ENCODE assay signal across 27 cellular contexts in the genomic region with DNA sequence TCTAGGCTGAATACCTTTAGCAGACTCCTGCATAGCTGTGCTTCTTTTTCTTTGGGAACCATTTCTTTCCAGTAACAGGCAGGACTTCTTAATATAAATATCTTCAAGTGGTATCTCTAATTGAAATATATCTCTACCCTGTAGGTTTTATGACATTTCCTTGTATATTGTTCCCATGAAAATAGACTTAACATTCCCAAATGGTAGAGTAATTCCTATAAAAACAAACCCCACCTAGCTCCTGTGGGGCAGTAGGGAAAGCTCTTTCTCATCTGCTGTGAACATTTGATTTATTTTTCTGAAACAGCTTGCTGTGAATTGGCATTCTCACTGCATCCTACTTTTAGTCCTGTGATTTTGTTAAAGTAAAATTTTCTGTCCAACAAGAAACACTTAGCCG. TPM values are rescaled to one million over a fixed set of nuclear protein-coding genes. Genes with fewer than 3 reads are reported as not detected.
DNase-seq lines count a peak whose midpoint lies in the region; ATAC-seq and TF ChIP-seq lines count a peak whose summit lies in the region.
"Had no signal": no experiment of that assay in that cellular context is flagged by ENCODE, and none has a peak within 500 bp of the region (broad histone marks: within the 10 kb centered on the region; RNA-seq: fewer than 3 reads in every experiment).

No MANE protein-coding gene starts in this region.

- H3K36me3 Mint-ChIP-seq in stimulated activated naive CD8-positive, alpha-beta T cell treated with anti-CD3 and anti-CD28 coated beads, Interleukin-15, Interleukin-2, amounts not matched to agents 100 ng/mL and 50 ng/mL, for 24 hours (ENCODE audit: low read depth), result peaks cover 63% of the 10 kb centered on the region
- H3K36me3 Mint-ChIP-seq in HFFc6 (ENCODE audit: low read depth) (peaks cover 24% of the 10 kb centered on the region), chondrocyte (ENCODE audit: low read depth) (peaks cover 15% of the 10 kb centered on the region)

- H3K27me3 Mint-ChIP-seq in stimulated activated naive CD8-positive, alpha-beta T cell treated with anti-CD3 and anti-CD28 coated beads, Interleukin-15, Interleukin-2, amounts not matched to agents 100 ng/mL and 50 ng/mL, for 24 hours, result no peaks in the 10 kb centered on the region
- H3K27me3 Mint-ChIP-seq in stimulated activated naive CD8-positive, alpha-beta T cell treated with anti-CD3 and anti-CD28 coated beads, Interleukin-15, amount 100 ng/mL, for 72 hours, result no peaks in the 10 kb centered on the region
- H3K27me3 Mint-ChIP-seq in HFFc6 (ENCODE audit: insufficient read depth), result no peaks in the 10 kb centered on the region
- H3K27me3 Mint-ChIP-seq in chondrocyte (ENCODE audit: low read depth), result no peaks in the 10 kb centered on the region
- H3K27me3 Mint-ChIP-seq: activated CD4-positive, alpha-beta T cell treated with anti-CD3 and anti-CD28 coated beads, Interleukin-2, amount 10 ng/mL, durations not matched to agents 7 days and 5 days; activated CD8-positive, alpha-beta memory T cell treated with anti-CD3 and anti-CD28 coated beads, Interleukin-2, amount 10 ng/mL, durations not matched to agents 7 days and 5 days; stimulated activated naive B cell treated with anti-CD40 and anti-IgM and Interleukin-4, amounts not matched to agents 10 μg/mL and 1 μg/mL and 100 μg/mL, for 72 hours had no signal

- no peaks in the 10 kb centered on the region for H3K4me1 ChIP-seq in colonic mucosa
- H3K4me1 ChIP-seq: body of pancreas, parathyroid adenoma, right atrium auricular region, testis had no signal

- H3K9me3 Mint-ChIP-seq in stimulated activated naive CD8-positive, alpha-beta T cell treated with anti-CD3 and anti-CD28 coated beads, Interleukin-15, Interleukin-2, amounts not matched to agents 100 ng/mL and 50 ng/mL, for 24 hours, result no peaks in the 10 kb centered on the region
- no peaks in the 10 kb centered on the region for H3K9me3 Mint-ChIP-seq in stimulated activated naive CD8-positive, alpha-beta T cell treated with anti-CD3 and anti-CD28 coated beads, Interleukin-15, amount 100 ng/mL, for 72 hours
- no peaks in the 10 kb centered on the region for H3K9me3 Mint-ChIP-seq in HFFc6
- no peaks in the 10 kb centered on the region for H3K9me3 Mint-ChIP-seq in chondrocyte (ENCODE audit: low read depth)
- H3K9me3 Mint-ChIP-seq: activated CD4-positive, alpha-beta T cell treated with anti-CD3 and anti-CD28 coated beads, Interleukin-2, amount 10 ng/mL, durations not matched to agents 7 days and 5 days; CD14-positive monocyte; stimulated activated naive B cell treated with anti-CD40 and anti-IgM and Interleukin-4, amounts not matched to agents 10 μg/mL and 1 μg/mL and 100 μg/mL, for 72 hours; WTC11 had no signal

- H3K27ac ChIP-seq in colonic mucosa, result no peak overlapping the region
- H3K27ac ChIP-seq: body of pancreas, epithelial cell of prostate, parathyroid adenoma, right atrium auricular region, SJCRH30, testis had no signal

- intact Hi-C loops in colonic mucosa (cut with DNase I), result no loop called here

- ATAC-seq in stimulated activated naive CD8-positive, alpha-beta T cell treated with anti-CD3 and anti-CD28 coated beads, Interleukin-15, amount 100 ng/mL, for 72 hours, result no peak
- ATAC-seq: activated CD8-positive, alpha-beta memory T cell treated with anti-CD3 and anti-CD28 coated beads, Interleukin-2, amount 10 ng/mL, durations not matched to agents 7 days and 5 days; body of pancreas; stimulated activated naive B cell treated with anti-CD40 and anti-IgM and Interleukin-4, amounts not matched to agents 10 μg/mL and 1 μg/mL and 100 μg/mL, for 72 hours; WTC11 had no signal

- DNase-seq in stimulated activated naive CD8-positive, alpha-beta T cell treated with anti-CD3 and anti-CD28 coated beads, Interleukin-15, amount 100 ng/mL, for 72 hours, result no peak
- no peak for DNase-seq in HFFc6
- no peak for DNase-seq in chondrocyte (ENCODE audit: low spot score)
- peak; percentile 10 for DNase-seq in smooth muscle cell of the brain vasculature (ENCODE audit: low read depth, low spot score)
- DNase-seq in iPS-NIHi11 (ENCODE audit: low spot score), result no peak
- no peak for DNase-seq in stimulated activated CD4-positive, alpha-beta T cell treated with anti-CD3 and anti-CD28 coated beads, Interleukin-12 subunit alpha, Interleukin-12 subunit beta, amount 100 ng/mL, for 4 hours
- DNase-seq in colonic mucosa, result no peak
- DNase-seq: activated CD4-positive, alpha-beta T cell treated with anti-CD3 and anti-CD28 coated beads, Interleukin-2, amount 10 ng/mL, durations not matched to agents 7 days and 5 days; activated CD8-positive, alpha-beta memory T cell treated with anti-CD3 and anti-CD28 coated beads, Interleukin-2, amount 10 ng/mL, durations not matched to agents 7 days and 5 days; body of pancreas; cerebellar nuclear complex; kidney; MG63; NCI-H2029; NCI-H526; SJCRH30; stimulated activated CD4-positive, alpha-beta T cell treated with anti-CD3 and anti-CD28 coated beads, Interleukin-4, amount 100 ng/mL, for 4 hours; stimulated activated naive B cell treated with anti-CD40 and anti-IgM and Interleukin-4, amounts not matched to agents 10 μg/mL and 1 μg/mL and 100 μg/mL, for 72 hours; T1000; testis had no signal

- TF ChIP-seq CTCF in HFFc6 (IDR thresholded peaks at IDR 0.05), result no peak
- no peak for TF ChIP-seq CTCF in chondrocyte (IDR thresholded peaks at IDR 0.05)
- TF ChIP-seq CTCF in colonic mucosa (IDR thresholded peaks at IDR 0.05), result no peak

- H3K36me3 ChIP-seq in colonic mucosa, result no peaks in the 10 kb centered on the region

- no peak overlapping the region for H3K4me3 ChIP-seq in colonic mucosa
- H3K4me3 ChIP-seq: body of pancreas, HAP-1, MG63, right atrium auricular region, SJCRH30, testis had no signal

- no peak overlapping the region for H3K9ac ChIP-seq in colonic mucosa (ENCODE audit: low read depth in 2 of 2, low read length in 2 of 2)
- H3K9ac ChIP-seq: parathyroid adenoma had no signal

- H3K9me3 ChIP-seq in colonic mucosa, result no peaks in the 10 kb centered on the region
- H3K9me3 ChIP-seq: body of pancreas, HAP-1, MG63, right atrium auricular region, SJCRH30, testis had no signal

- no peaks in the 10 kb centered on the region for H3K27me3 ChIP-seq in colonic mucosa
- H3K27me3 ChIP-seq: body of pancreas, MG63, right atrium auricular region, SJCRH30, testis had no signal

- H3K4me1 Mint-ChIP-seq in stimulated activated naive CD8-positive, alpha-beta T cell treated with anti-CD3 and anti-CD28 coated beads, Interleukin-15, Interleukin-2, amounts not matched to agents 100 ng/mL and 50 ng/mL, for 24 hours (ENCODE audit: low read depth), result peaks cover 27% of the 10 kb centered on the region
- peaks cover 22% of the 10 kb centered on the region for H3K4me1 Mint-ChIP-seq in stimulated activated naive CD8-positive, alpha-beta T cell treated with anti-CD3 and anti-CD28 coated beads, Interleukin-15, amount 100 ng/mL, for 72 hours
- H3K4me1 Mint-ChIP-seq in HFFc6 (ENCODE audit: low read depth), result peaks cover 29% of the 10 kb centered on the region
- H3K4me1 Mint-ChIP-seq in chondrocyte (ENCODE audit: low read depth), result peaks cover 61% of the 10 kb centered on the region

- H3K27ac Mint-ChIP-seq in stimulated activated naive CD8-positive, alpha-beta T cell treated with anti-CD3 and anti-CD28 coated beads, Interleukin-15, Interleukin-2, amounts not matched to agents 100 ng/mL and 50 ng/mL, for 24 hours, result peak overlapping the region; percentile 10
- H3K27ac Mint-ChIP-seq in stimulated activated naive CD8-positive, alpha-beta T cell treated with anti-CD3 and anti-CD28 coated beads, Interleukin-15, amount 100 ng/mL, for 72 hours, result peak overlapping the region in 1 of 2 donors; percentile 54
- H3K27ac Mint-ChIP-seq in HFFc6, result peak overlapping the region; percentile 37; the same call in 1 of the 2 replicates
- H3K27ac Mint-ChIP-seq in chondrocyte (ENCODE audit: unreplicated experiment), result peak overlapping the region; percentile 89
- H3K27ac Mint-ChIP-seq: activated CD4-positive, alpha-beta T cell treated with anti-CD3 and anti-CD28 coated beads, Interleukin-2, amount 10 ng/mL, durations not matched to agents 7 days and 5 days; activated CD8-positive, alpha-beta memory T cell treated with anti-CD3 and anti-CD28 coated beads, Interleukin-2, amount 10 ng/mL, durations not matched to agents 7 days and 5 days; stimulated activated naive B cell treated with anti-CD40 and anti-IgM and Interleukin-4, amounts not matched to agents 10 μg/mL and 1 μg/mL and 100 μg/mL, for 72 hours; WTC11 had no signal

- no peak overlapping the region for H3K4me3 Mint-ChIP-seq in stimulated activated naive CD8-positive, alpha-beta T cell treated with anti-CD3 and anti-CD28 coated beads, Interleukin-15, Interleukin-2, amounts not matched to agents 100 ng/mL and 50 ng/mL, for 24 hours
- no peak overlapping the region for H3K4me3 Mint-ChIP-seq in stimulated activated naive CD8-positive, alpha-beta T cell treated with anti-CD3 and anti-CD28 coated beads, Interleukin-15, amount 100 ng/mL, for 72 hours
- H3K4me3 Mint-ChIP-seq in HFFc6, result no peak overlapping the region
- H3K4me3 Mint-ChIP-seq in chondrocyte (ENCODE audit: unreplicated experiment), result no peak overlapping the region
- H3K4me3 Mint-ChIP-seq: activated CD4-positive, alpha-beta T cell treated with anti-CD3 and anti-CD28 coated beads, Interleukin-2, amount 10 ng/mL, durations not matched to agents 7 days and 5 days; activated CD8-positive, alpha-beta memory T cell treated with anti-CD3 and anti-CD28 coated beads, Interleukin-2, amount 10 ng/mL, durations not matched to agents 7 days and 5 days; CD14-positive monocyte; stimulated activated naive B cell treated with anti-CD40 and anti-IgM and Interleukin-4, amounts not matched to agents 10 μg/mL and 1 μg/mL and 100 μg/mL, for 72 hours; WTC11 had no signal

RNA-seq across cellular contexts. Expression of gene SELENOT, which starts 20.8 kb away (rescaled TPM):
- total RNA-seq in HFFc6 (2021; fragmentation: NEBNext Ultra II Directional; extraction: Animal tissue kit (Norgen Biotek cat#: 25700)), result 100 to 1,000 TPM; 144 to 189 (median 180) TPM
- total RNA-seq in chondrocyte (70.5 to 83.8 TPM (median 79.1 TPM) in 3 replicates), colonic mucosa (100 to 1,000 TPM; 114 to 117 TPM)
